In genomic region chr12:46386877-46387629, GRCh38 we compare ENCODE assay signal across 8 cellular contexts. TPM values are rescaled to one million over a fixed set of nuclear protein-coding genes. Genes with fewer than 3 reads are reported as not detected.
DNase-seq lines count a peak whose midpoint lies in the region; ATAC-seq and TF ChIP-seq lines count a peak whose summit lies in the region.

No MANE protein-coding gene starts in this region.

- no peaks in the 10 kb centered on the region for H3K27me3 ChIP-seq in upper lobe of left lung

- no peak for ATAC-seq in activated CD8-positive, alpha-beta memory T cell treated with anti-CD3 and anti-CD28 coated beads, Interleukin-2, amount 10 ng/mL, durations not matched to agents 7 days and 5 days
- peak; percentile 22 for ATAC-seq in HG03457 (IDR thresholded peaks at IDR 0.05; ENCODE audit: unreplicated experiment)
- peak; percentile 20 for ATAC-seq in activated B cell treated with CpG ODN at 0.5 μM for 24 hours (ENCODE audit: low read depth)
- no peak for ATAC-seq in upper lobe of left lung (ENCODE audit: low FRiP score in 2 of 2)

- peaks cover 12% of the 10 kb centered on the region for H3K36me3 Mint-ChIP-seq in activated CD8-positive, alpha-beta memory T cell treated with anti-CD3 and anti-CD28 coated beads, Interleukin-2, amount 10 ng/mL, durations not matched to agents 7 days and 5 days
- H3K36me3 Mint-ChIP-seq in activated B cell treated with CpG ODN at 0.5 μM for 24 hours (ENCODE audit: low read depth) (peaks cover 6% of the 10 kb centered on the region), immature natural killer cell (peaks cover 4 to 30% (median 5%) of the 10 kb centered on the region in 3 donors)

- no peak for TF ChIP-seq EP300 in upper lobe of left lung (IDR thresholded peaks at IDR 0.05)

- peak overlapping the region in 1 of 4 donors; percentile 5 for H3K4me3 ChIP-seq in upper lobe of left lung

- H3K4me3 Mint-ChIP-seq in activated CD8-positive, alpha-beta memory T cell treated with anti-CD3 and anti-CD28 coated beads, Interleukin-2, amount 10 ng/mL, durations not matched to agents 7 days and 5 days: peak overlapping the region; percentile 46
- H3K4me3 Mint-ChIP-seq in activated B cell treated with CpG ODN at 0.5 μM for 24 hours (peak overlapping the region; percentile 69), immature natural killer cell (peak overlapping the region in 4 of 5 donors; percentile 54 to 65 (median 60))

- no peak for TF ChIP-seq CTCF in activated B cell treated with CpG ODN at 0.5 μM for 24 hours (IDR thresholded peaks at IDR 0.05)
- no peak for TF ChIP-seq CTCF in upper lobe of left lung (IDR thresholded peaks at IDR 0.05)

- WGBS in upper lobe of left lung, 2 donors: 30 to 33% methylated on average over 7 of the region's 7 CpGs

- H3K36me3 ChIP-seq in upper lobe of left lung: no peaks in the 10 kb centered on the region

- no peaks in the 10 kb centered on the region for H3K27me3 Mint-ChIP-seq in activated CD8-positive, alpha-beta memory T cell treated with anti-CD3 and anti-CD28 coated beads, Interleukin-2, amount 10 ng/mL, durations not matched to agents 7 days and 5 days
- H3K27me3 Mint-ChIP-seq in activated B cell treated with CpG ODN at 0.5 μM for 24 hours (no peaks in the 10 kb centered on the region), immature natural killer cell (ENCODE audit: low read depth in 3 of 3) (peaks cover 0 to 16% (median 6%) of the 10 kb centered on the region in 3 donors)

- no peak for DNase-seq in activated CD8-positive, alpha-beta memory T cell treated with anti-CD3 and anti-CD28 coated beads, Interleukin-2, amount 10 ng/mL, durations not matched to agents 7 days and 5 days
- DNase-seq in activated CD8-positive, alpha-beta memory T cell treated with anti-CD3 and anti-CD28 coated beads, Interleukin-2, amount 50 U/mL, for 4 hours: no peak
- DNase-seq in activated B cell treated with CpG ODN at 0.5 μM for 24 hours (no peak), immature natural killer cell (no peak), upper lobe of left lung (peak in 1 of 2 donors; percentile 60), cerebellar nuclear complex (lab: John Stamatoyannopoulos, UW) (no peak)
- DNase-seq in central memory CD4-positive, alpha-beta T cell: no peak

- TF ChIP-seq POLR2A in upper lobe of left lung (IDR thresholded peaks at IDR 0.05): no peak

- intact Hi-C loops in activated B cell treated with CpG ODN at 0.5 μM for 24 hours (cut with micrococcal nuclease): loop anchor here (5.0 to 10.0 kb wide), 4 partner anchors 48 to 1425 kb away; no protein-coding TSS in a partner anchor

- CTCF ChIA-PET in activated CD8-positive, alpha-beta memory T cell treated with anti-CD3 and anti-CD28 coated beads, Interleukin-2, amount 10 ng/mL, durations not matched to agents 7 days and 5 days (lab: Charles Lee): interaction anchor here (0.6 to 1.1 kb wide), 4 partner anchors 12 to 120 kb away, joined by 3 read pairs; no protein-coding TSS in a partner anchor
- CTCF ChIA-PET in activated B cell treated with CpG ODN at 0.5 μM for 24 hours (lab: Charles Lee): interaction anchor here (1.3 to 2.2 kb wide), 3 partner anchors 16 to 275 kb away, joined by 4 to 10 read pairs (median 8); no protein-coding TSS in a partner anchor

- no peaks in the 10 kb centered on the region for H3K9me3 Mint-ChIP-seq in activated CD8-positive, alpha-beta memory T cell treated with anti-CD3 and anti-CD28 coated beads, Interleukin-2, amount 10 ng/mL, durations not matched to agents 7 days and 5 days (ENCODE audit: low read depth)
- no peaks in the 10 kb centered on the region for H3K9me3 Mint-ChIP-seq in activated B cell treated with CpG ODN at 0.5 μM for 24 hours
- no peaks in the 10 kb centered on the region for H3K9me3 Mint-ChIP-seq in immature natural killer cell

- POLR2A ChIA-PET in activated B cell treated with CpG ODN at 0.5 μM for 24 hours (lab: Charles Lee): interaction anchor here (0.5 to 9.0 kb wide), 21 partner anchors 9 to 669 kb away, joined by 3 to 166 read pairs (median 5); partner anchors contain the start of genes SCAF11, SLC38A1 and SLC38A2

- H3K4me1 ChIP-seq in upper lobe of left lung: peaks cover 43 to 62% (median 53%) of the 10 kb centered on the region in 4 donors

- H3K27ac ChIP-seq in upper lobe of left lung: peak overlapping the region; percentile 67 to 100 (median 70)

- peak overlapping the region; percentile 77 for H3K27ac Mint-ChIP-seq in activated CD8-positive, alpha-beta memory T cell treated with anti-CD3 and anti-CD28 coated beads, Interleukin-2, amount 10 ng/mL, durations not matched to agents 7 days and 5 days
- peak overlapping the region; percentile 91 for H3K27ac Mint-ChIP-seq in activated B cell treated with CpG ODN at 0.5 μM for 24 hours
- peak overlapping the region; percentile 7 to 80 (median 62) for H3K27ac Mint-ChIP-seq in immature natural killer cell

- H3K4me1 Mint-ChIP-seq in activated CD8-positive, alpha-beta memory T cell treated with anti-CD3 and anti-CD28 coated beads, Interleukin-2, amount 10 ng/mL, durations not matched to agents 7 days and 5 days: peaks cover 68% of the 10 kb centered on the region
- H3K4me1 Mint-ChIP-seq in activated B cell treated with CpG ODN at 0.5 μM for 24 hours (peaks cover 81% of the 10 kb centered on the region), immature natural killer cell (peaks cover 35 to 65% of the 10 kb centered on the region in 2 donors)

- no peaks in the 10 kb centered on the region for H3K9me3 ChIP-seq in upper lobe of left lung

RNA-seq across cellular contexts. Expression of gene SLC38A2, which starts 14.5 kb away (rescaled TPM):
- total RNA-seq in activated CD8-positive, alpha-beta memory T cell treated with anti-CD3 and anti-CD28 coated beads, Interleukin-2, amount 10 ng/mL, durations not matched to agents 7 days and 5 days: 100 to 1,000 TPM; 168 to 258 TPM
- total RNA-seq in activated B cell treated with CpG ODN at 0.5 μM for 24 hours: 231 and 247 TPM in 2 replicates
- polyA plus RNA-seq in immature natural killer cell: 100 to 1,000 TPM in 1 of 3 donors, 10 to 100 TPM in 2; 52.6 to 116 (median 92.7) TPM
- total RNA-seq in upper lobe of left lung: 100 to 1,000 TPM; 104 to 409 (median 223) TPM

Comparison
In these comparisons a context has a peak if more than half of its experiments do, and no peak if none do; other contexts are left out.
1. ATAC-seq: peak in HG03457 (single experiment) and activated B cell treated with CpG ODN at 0.5 μM for 24 hours (single experiment); none in activated CD8-positive, alpha-beta memory T cell treated with anti-CD3 and anti-CD28 coated beads, Interleukin-2, amount 10 ng/mL, durations not matched to agents 7 days and 5 days (single experiment) and upper lobe of left lung (0 of 2).
2. Peak in every context shown above with its lines, with median percentiles within 50 percentile points of each other: H3K27ac Mint-ChIP-seq and H3K4me3 Mint-ChIP-seq.